In genomic region chr7:35676211-35676610, GRCh38 we compare ENCODE assay signal across 1 cellular context.
TF ChIP-seq lines count a peak whose summit lies in the region.

No MANE protein-coding gene starts in this region.

TF ChIP-seq in GM12878, 131 proteins besides CTCF, POLR2A, EP300 and RAD21:
- TF ChIP-seq REST (IDR thresholded peaks at IDR 0.05; ENCODE audit: low read depth, low read length) (no peak), EED (IDR thresholded peaks at IDR 0.05; ENCODE audit: low read depth) (no peak), KAT2A (conservative IDR thresholded peaks at IDR 0.05; ENCODE audit: control insufficient read depth, low read depth, low read length) (no peak), NFXL1 (IDR thresholded peaks at IDR 0.05; ENCODE audit: borderline replicate concordance) (no peak), IRF4 (IDR thresholded peaks at IDR 0.05; ENCODE audit: low read depth, low read length) (no peak)
